24 cellular contexts compared by ENCODE assay signal in the genomic region with DNA sequence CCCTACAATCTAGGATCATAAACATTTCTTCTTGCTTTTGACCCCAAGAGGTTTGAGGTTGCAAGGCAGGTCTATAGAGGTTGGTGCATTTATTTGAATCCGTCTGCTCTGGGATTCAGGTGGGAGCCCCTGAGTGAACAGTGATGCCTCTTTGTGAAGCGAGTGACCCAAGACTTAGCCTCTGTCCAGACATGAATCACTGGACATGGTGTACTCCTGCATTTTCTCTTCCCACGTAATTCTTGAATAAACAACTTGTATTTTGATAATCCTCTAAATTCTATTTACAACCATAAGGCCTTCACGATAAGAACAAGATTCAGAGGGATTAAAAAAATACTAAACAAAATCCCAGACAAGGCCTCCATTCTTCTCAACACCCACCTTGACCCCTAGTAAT.
"Had no signal": no experiment of that assay in that cellular context is flagged by ENCODE, and none has a peak within 500 bp of the region (broad histone marks: within the 10 kb centered on the region; RNA-seq: fewer than 3 reads in every experiment).

No MANE protein-coding gene starts in this region.

- H3K4me3 ChIP-seq: breast epithelium, esophagus muscularis mucosa, pancreas, prostate gland, spleen, suprapubic skin, tibial artery had no signal

- H3K4me1 ChIP-seq: pancreas had no signal

- H3K36me3 ChIP-seq: breast epithelium, esophagus muscularis mucosa, pancreas, prostate gland, spleen, suprapubic skin, tibial artery had no signal

- DNase-seq: activated B cell treated with CpG ODN at 0.5 μM for 24 hours; activated CD4-positive, alpha-beta T cell treated with anti-CD3 and anti-CD28 coated beads, Interleukin-2, amount 50 U/mL, for 1 hour; activated CD8-positive, alpha-beta T cell treated with anti-CD3 and anti-CD28 coated beads for 36 hours; activated naive CD8-positive, alpha-beta T cell treated with anti-CD3 and anti-CD28 coated beads, Interleukin-2, amount 50 U/mL, for 24 hours; activated T-cell treated with anti-CD3 and anti-CD28 coated beads, Interleukin-2, amount 50 U/mL, for 4 hours; central memory CD4-positive, alpha-beta T cell; dermis blood vessel endothelial cell; effector CD4-positive, alpha-beta T cell; hippocampal formation; kidney; left colon; mammary epithelial cell; pancreas; retina; spleen; stimulated activated naive CD4-positive, alpha-beta T cell; T1000; tibial artery had no signal

- H3K9me3 ChIP-seq: breast epithelium, esophagus muscularis mucosa, pancreas, prostate gland, suprapubic skin, tibial artery had no signal

- H3K27me3 ChIP-seq: breast epithelium, esophagus muscularis mucosa, pancreas, spleen, suprapubic skin, tibial artery had no signal

- H3K27ac ChIP-seq: breast epithelium, pancreas, prostate gland, suprapubic skin, tibial artery had no signal

- FAIRE-seq: colon, frontal cortex, kidney, pancreas had no signal

- ATAC-seq: activated CD8-positive, alpha-beta T cell treated with anti-CD3 and anti-CD28 coated beads for 36 hours; activated naive CD8-positive, alpha-beta T cell treated with anti-CD3 and anti-CD28 coated beads, Interleukin-2, amount 50 U/mL, for 24 hours; activated T-cell treated with anti-CD3 and anti-CD28 coated beads, Interleukin-2, amount 50 U/mL, for 4 hours; left colon; pancreas had no signal
